ENCODE assay signal across 8 cellular contexts in genomic region chr1:193058529-193059281, GRCh38. TPM values are rescaled to one million over a fixed set of nuclear protein-coding genes. Genes with fewer than 3 reads are reported as not detected.
DNase-seq lines count a peak whose midpoint lies in the region; ATAC-seq and TF ChIP-seq lines count a peak whose summit lies in the region.

No MANE protein-coding gene starts in this region.

- no peak for TF ChIP-seq CTCF in A673 (conservative IDR thresholded peaks at IDR 0.05; ENCODE audit: low read depth, low read length)

- CTCF ChIA-PET in A673 (lab: Charles Lee) = interaction anchor here (1.0 kb wide), 1 partner anchor 11 kb away, joined by 5 read pairs; no protein-coding TSS in a partner anchor

- peak overlapping the region; percentile 96 for H3K27ac Mint-ChIP-seq in stimulated activated effector memory CD8-positive, alpha-beta T cell treated with anti-CD3 and anti-CD28 coated beads, Interleukin-12 subunit alpha, Interleukin-12 subunit beta, amount 100 ng/mL, for 72 hours

- H3K27ac ChIP-seq in A673 (ENCODE audit: low read depth, low read length, poor library complexity, severe bottlenecking) = peak overlapping the region; percentile 94
- peak overlapping the region; percentile 89 for H3K27ac ChIP-seq in effector memory CD4-positive, alpha-beta T cell (ENCODE audit: insufficient read depth, low read length, poor library complexity, severe bottlenecking)
- H3K27ac ChIP-seq in mucosa of rectum (ENCODE audit: low read depth in 2 of 2, low read length in 2 of 2) = peak overlapping the region; percentile 97

- peak overlapping the region; percentile 90 for H3K4me3 Mint-ChIP-seq in stimulated activated effector memory CD8-positive, alpha-beta T cell treated with anti-CD3 and anti-CD28 coated beads, Interleukin-12 subunit alpha, Interleukin-12 subunit beta, amount 100 ng/mL, for 72 hours

- H3K9me3 ChIP-seq in A673 (ENCODE audit: low read depth, low read length, poor library complexity, severe bottlenecking) (no peaks in the 10 kb centered on the region), mucosa of rectum (ENCODE audit: control insufficient read depth in 2 of 2, low read length in 2 of 2) (no peaks in the 10 kb centered on the region)
- H3K9me3 ChIP-seq in effector memory CD4-positive, alpha-beta T cell (ENCODE audit: control insufficient read depth, low read length) = no peaks in the 10 kb centered on the region

- POLR2A ChIA-PET in A673 (lab: Charles Lee; ENCODE audit: low non-redundant PET) = interaction anchor here (0.5 to 0.6 kb wide), 3 partner anchors 77 to 1114 kb away, joined by 5 to 22 read pairs (median 10); no protein-coding TSS in a partner anchor

- peak overlapping the region; percentile 93 to 96 for H3K9ac ChIP-seq in mucosa of rectum (ENCODE audit: low read depth in 1 of 2, low read length in 2 of 2)

- no peaks in the 10 kb centered on the region for H3K36me3 ChIP-seq in A673 (ENCODE audit: insufficient read depth, low read length, poor library complexity, severe bottlenecking)
- H3K36me3 ChIP-seq in effector memory CD4-positive, alpha-beta T cell (ENCODE audit: control insufficient read depth, insufficient read depth, low read length) = no peaks in the 10 kb centered on the region
- H3K36me3 ChIP-seq in mucosa of rectum (ENCODE audit: control insufficient read depth in 2 of 2, insufficient read depth in 2 of 2, low read length in 2 of 2) = no peaks in the 10 kb centered on the region

- TSS peak; percentile 58 for BruUV-seq in A673 (replicated peaks; lab: Mats Ljungman, UMichigan)

- intact Hi-C loops in A673 (cut with micrococcal nuclease; ENCODE audit: unreplicated experiment) = loop anchor here (5.0 to 10.0 kb wide), 2 partner anchors 64 to 286 kb away; partner anchors contain the start of gene CDC73

- H3K4me1 Mint-ChIP-seq in stimulated activated effector memory CD8-positive, alpha-beta T cell treated with anti-CD3 and anti-CD28 coated beads, Interleukin-12 subunit alpha, Interleukin-12 subunit beta, amount 100 ng/mL, for 72 hours = peaks cover 55% of the 10 kb centered on the region

- H3K9me3 Mint-ChIP-seq in stimulated activated effector memory CD8-positive, alpha-beta T cell treated with anti-CD3 and anti-CD28 coated beads, Interleukin-12 subunit alpha, Interleukin-12 subunit beta, amount 100 ng/mL, for 72 hours = no peaks in the 10 kb centered on the region

- DNase-seq in A673 (ENCODE audit: low spot score) (peak; percentile 73), NCI-H510A (lab: John Stamatoyannopoulos, UW) (peak; percentile 38)
- peak; percentile 33 to 39 for DNase-seq in activated CD4-positive, alpha-beta T cell treated with anti-CD3 and anti-CD28 coated beads, Interleukin-2, amount 50 U/mL, for 4 hours
- DNase-seq in effector memory CD4-positive, alpha-beta T cell = peak; percentile 2 to 25 (median 24)
- peak; percentile 61 to 85 for DNase-seq in stimulated activated effector memory CD8-positive, alpha-beta T cell treated with anti-CD3 and anti-CD28 coated beads, Interleukin-12 subunit alpha, Interleukin-12 subunit beta, amount 100 ng/mL, for 72 hours (ENCODE audit: low spot score in 2 of 2)

- peaks cover 31% of the 10 kb centered on the region for H3K36me3 Mint-ChIP-seq in stimulated activated effector memory CD8-positive, alpha-beta T cell treated with anti-CD3 and anti-CD28 coated beads, Interleukin-12 subunit alpha, Interleukin-12 subunit beta, amount 100 ng/mL, for 72 hours

- peaks cover 8% of the 10 kb centered on the region for H3K4me1 ChIP-seq in A673 (ENCODE audit: insufficient read depth, low read length, poor library complexity, severe bottlenecking)
- peaks cover 6% of the 10 kb centered on the region for H3K4me1 ChIP-seq in effector memory CD4-positive, alpha-beta T cell (ENCODE audit: control insufficient read depth, insufficient read depth, low read length, poor library complexity, severe bottlenecking)
- H3K4me1 ChIP-seq in mucosa of rectum (ENCODE audit: control insufficient read depth in 2 of 2, insufficient read depth in 2 of 2, low read length in 2 of 2) = peaks cover 9 to 23% of the 10 kb centered on the region in 2 donors

- H3K27me3 ChIP-seq in A673 (replicated peaks; ENCODE audit: insufficient read depth, low read depth, low read length, poor library complexity) = no peaks in the 10 kb centered on the region
- no peaks in the 10 kb centered on the region for H3K27me3 ChIP-seq in effector memory CD4-positive, alpha-beta T cell (replicated peaks; ENCODE audit: control insufficient read depth, insufficient read depth, low read length, poor library complexity, severe bottlenecking)
- H3K27me3 ChIP-seq in mucosa of rectum (ENCODE audit: control insufficient read depth in 2 of 2, insufficient read depth in 2 of 2, low read length in 2 of 2) = no peaks in the 10 kb centered on the region

- peak; percentile 35 for ATAC-seq in GM18508 (IDR thresholded peaks at IDR 0.05; ENCODE audit: insufficient read depth, unreplicated experiment)
- ATAC-seq in HG02973 (IDR thresholded peaks at IDR 0.05; ENCODE audit: unreplicated experiment) = peak; percentile 46
- peak; percentile 79 for ATAC-seq in stimulated activated effector memory CD8-positive, alpha-beta T cell treated with anti-CD3 and anti-CD28 coated beads, Interleukin-12 subunit alpha, Interleukin-12 subunit beta, amount 100 ng/mL, for 72 hours

- H3K4me3 ChIP-seq in A673 (ENCODE audit: low read depth, low read length, poor library complexity, severe bottlenecking) (peak overlapping the region; percentile 87), mucosa of rectum (ENCODE audit: low read length in 2 of 2) (peak overlapping the region; percentile 90 to 97)
- peak overlapping the region; percentile 86 for H3K4me3 ChIP-seq in effector memory CD4-positive, alpha-beta T cell (ENCODE audit: insufficient read depth, low read depth, low read length, poor library complexity, severe bottlenecking)

RNA-seq across cellular contexts. Expression of gene UCHL5, which starts 0.5 kb away (rescaled TPM):
- total RNA-seq in A673 (2021) = 93.9 and 100 TPM in 2 replicates

RNA-seq across cellular contexts. Expression of gene RO60, which starts 0.7 kb away (rescaled TPM):
- 93.5 and 97.6 TPM in 2 replicates for total RNA-seq in A673 (2021)

RNA-seq across cellular contexts. Expression of gene GLRX2, which starts 46.5 kb away (rescaled TPM):
- 31.9 and 35.7 TPM in 2 replicates for total RNA-seq in A673 (2021)

Comparison
In these comparisons a context has a peak if more than half of its experiments do, and no peak if none do; other contexts are left out.
1. Peak in every context shown above with its lines: DNase-seq, ATAC-seq, H3K4me3 ChIP-seq and H3K27ac ChIP-seq.